In genomic region chr9:13689925-13690324, GRCh38 we compare ENCODE assay signal across 24 cellular contexts.
"Had no signal": no experiment of that assay in that cellular context is flagged by ENCODE, and none has a peak within 500 bp of the region (broad histone marks: within the 10 kb centered on the region; RNA-seq: fewer than 3 reads in every experiment).

No MANE protein-coding gene starts in this region.

- DNase-seq: activated CD4-positive, alpha-beta memory T cell treated with anti-CD3 and anti-CD28 coated beads, Interleukin-2, amount 10 ng/mL, durations not matched to agents 7 days and 5 days; activated CD4-positive, alpha-beta T cell treated with anti-CD3 and anti-CD28 coated beads, Interleukin-2, amount 10 ng/mL, durations not matched to agents 7 days and 5 days; activated CD4-positive, CD25-positive, alpha-beta regulatory T cell; activated gamma-delta T cell treated with Interleukin-2 at 50 U/mL for 16 hours; activated naive CD4-positive, alpha-beta T cell treated with anti-CD3 and anti-CD28 coated beads, Interleukin-2, amount 10 ng/mL, durations not matched to agents 7 days and 5 days; activated naive CD8-positive, alpha-beta T cell treated with anti-CD3 and anti-CD28 coated beads for 36 hours; activated T-cell treated with anti-CD3 and anti-CD28 coated beads for 4 hours; activated T-cell treated with anti-CD3 and anti-CD28 coated beads, Interleukin-2, amount 50 U/mL, for 72 hours; caudate nucleus; KG1; NCI-H1048; NCI-H1930; NCI-H2107; NCI-H2171 treated with DMSO at 0.1 percent for 48 hours; NCI-H510A; NCI-H526 treated with DMSO at 0.1 percent for 48 hours; NCI-H82; NK-92 treated with Interleukin-12 subunit alpha and Interleukin-12 subunit beta, amount 100 ng/mL, for 24 hours; OCI-M1; T-cell; T-helper 2 cell; T1000 had no signal

- ATAC-seq: activated T-cell treated with anti-CD3 and anti-CD28 coated beads, Interleukin-2, amount 50 U/mL, for 72 hours; T-cell had no signal

- H3K4me3 ChIP-seq: SK-N-MC had no signal

- H3K27ac ChIP-seq: SK-N-MC, VCaP had no signal
